1 cellular context compared by ENCODE assay signal in the genomic region with DNA sequence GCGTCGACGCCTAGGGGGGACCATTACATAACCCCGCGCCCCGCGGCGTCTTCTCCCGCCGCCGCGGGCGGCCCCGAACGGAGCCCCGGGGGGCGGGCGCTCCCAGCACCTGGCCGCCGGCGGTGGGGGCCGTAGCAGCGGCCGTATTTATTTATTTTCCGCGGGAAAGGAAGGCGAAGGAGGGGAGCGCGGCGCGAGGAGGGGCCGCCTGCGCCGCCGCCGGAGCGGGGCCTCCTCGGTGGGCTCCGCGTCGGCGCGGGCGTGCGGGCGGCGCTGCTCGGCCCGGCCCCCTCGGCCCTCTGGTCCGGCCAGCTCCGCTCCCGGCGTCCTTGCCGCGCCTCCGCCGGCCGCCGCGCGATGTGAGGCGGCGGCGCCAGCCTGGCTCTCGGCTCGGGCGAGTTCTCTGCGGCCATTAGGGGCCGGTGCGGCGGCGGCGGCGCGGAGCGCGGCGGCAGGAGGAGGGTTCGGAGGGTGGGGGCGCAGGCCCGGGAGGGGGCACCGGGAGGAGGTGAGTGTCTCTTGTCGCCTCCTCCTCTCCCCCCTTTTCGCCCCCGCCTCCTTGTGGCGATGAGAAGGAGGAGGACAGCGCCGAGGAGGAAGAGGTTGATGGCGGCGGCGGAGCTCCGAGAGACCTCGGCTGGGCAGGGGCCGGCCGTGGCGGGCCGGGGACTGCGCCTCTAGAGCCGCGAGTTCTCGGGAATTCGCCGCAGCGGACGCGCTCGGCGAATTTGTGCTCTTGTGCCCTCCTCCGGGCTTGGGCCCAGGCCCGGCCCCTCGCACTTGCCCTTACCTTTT.
TF ChIP-seq lines count a peak whose summit lies in the region.

A gene (plus strand): TSS at position 570 of the 795 bp plus-strand sequence. CDS start 413 bp downstream, outside the sequence.

TF ChIP-seq in PFSK-1, 5 proteins besides CTCF, POLR2A, EP300 and RAD21 (continued from another document):
- TF ChIP-seq, protein P1, sequence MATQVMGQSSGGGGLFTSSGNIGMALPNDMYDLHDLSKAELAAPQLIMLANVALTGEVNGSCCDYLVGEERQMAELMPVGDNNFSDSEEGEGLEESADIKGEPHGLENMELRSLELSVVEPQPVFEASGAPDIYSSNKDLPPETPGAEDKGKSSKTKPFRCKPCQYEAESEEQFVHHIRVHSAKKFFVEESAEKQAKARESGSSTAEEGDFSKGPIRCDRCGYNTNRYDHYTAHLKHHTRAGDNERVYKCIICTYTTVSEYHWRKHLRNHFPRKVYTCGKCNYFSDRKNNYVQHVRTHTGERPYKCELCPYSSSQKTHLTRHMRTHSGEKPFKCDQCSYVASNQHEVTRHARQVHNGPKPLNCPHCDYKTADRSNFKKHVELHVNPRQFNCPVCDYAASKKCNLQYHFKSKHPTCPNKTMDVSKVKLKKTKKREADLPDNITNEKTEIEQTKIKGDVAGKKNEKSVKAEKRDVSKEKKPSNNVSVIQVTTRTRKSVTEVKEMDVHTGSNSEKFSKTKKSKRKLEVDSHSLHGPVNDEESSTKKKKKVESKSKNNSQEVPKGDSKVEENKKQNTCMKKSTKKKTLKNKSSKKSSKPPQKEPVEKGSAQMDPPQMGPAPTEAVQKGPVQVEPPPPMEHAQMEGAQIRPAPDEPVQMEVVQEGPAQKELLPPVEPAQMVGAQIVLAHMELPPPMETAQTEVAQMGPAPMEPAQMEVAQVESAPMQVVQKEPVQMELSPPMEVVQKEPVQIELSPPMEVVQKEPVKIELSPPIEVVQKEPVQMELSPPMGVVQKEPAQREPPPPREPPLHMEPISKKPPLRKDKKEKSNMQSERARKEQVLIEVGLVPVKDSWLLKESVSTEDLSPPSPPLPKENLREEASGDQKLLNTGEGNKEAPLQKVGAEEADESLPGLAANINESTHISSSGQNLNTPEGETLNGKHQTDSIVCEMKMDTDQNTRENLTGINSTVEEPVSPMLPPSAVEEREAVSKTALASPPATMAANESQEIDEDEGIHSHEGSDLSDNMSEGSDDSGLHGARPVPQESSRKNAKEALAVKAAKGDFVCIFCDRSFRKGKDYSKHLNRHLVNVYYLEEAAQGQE (IDR thresholded peaks at IDR 0.05; ENCODE audit: insufficient read depth in 1 of 2, low read depth in 2 of 2, low read length in 2 of 2) = 0 out of 4 replicates have a peak, but pooled peaks of 1 of the 2 experiments have one; percentile 19
- no peak for TF ChIP-seq SIN3A (IDR thresholded peaks at IDR 0.05; ENCODE audit: borderline replicate concordance, insufficient read depth, low read length)
- no peak for TF ChIP-seq FOXP2 (optimal IDR thresholded peaks at IDR 0.05; ENCODE audit: borderline replicate concordance, extremely low read depth, extremely low read length, insufficient read depth)
- peak; percentile 53; the same call in 1 of the 2 replicates for TF ChIP-seq POLR2AphosphoS5 (IDR thresholded peaks at IDR 0.05; ENCODE audit: low read depth, low read length)
